In the genomic region with DNA sequence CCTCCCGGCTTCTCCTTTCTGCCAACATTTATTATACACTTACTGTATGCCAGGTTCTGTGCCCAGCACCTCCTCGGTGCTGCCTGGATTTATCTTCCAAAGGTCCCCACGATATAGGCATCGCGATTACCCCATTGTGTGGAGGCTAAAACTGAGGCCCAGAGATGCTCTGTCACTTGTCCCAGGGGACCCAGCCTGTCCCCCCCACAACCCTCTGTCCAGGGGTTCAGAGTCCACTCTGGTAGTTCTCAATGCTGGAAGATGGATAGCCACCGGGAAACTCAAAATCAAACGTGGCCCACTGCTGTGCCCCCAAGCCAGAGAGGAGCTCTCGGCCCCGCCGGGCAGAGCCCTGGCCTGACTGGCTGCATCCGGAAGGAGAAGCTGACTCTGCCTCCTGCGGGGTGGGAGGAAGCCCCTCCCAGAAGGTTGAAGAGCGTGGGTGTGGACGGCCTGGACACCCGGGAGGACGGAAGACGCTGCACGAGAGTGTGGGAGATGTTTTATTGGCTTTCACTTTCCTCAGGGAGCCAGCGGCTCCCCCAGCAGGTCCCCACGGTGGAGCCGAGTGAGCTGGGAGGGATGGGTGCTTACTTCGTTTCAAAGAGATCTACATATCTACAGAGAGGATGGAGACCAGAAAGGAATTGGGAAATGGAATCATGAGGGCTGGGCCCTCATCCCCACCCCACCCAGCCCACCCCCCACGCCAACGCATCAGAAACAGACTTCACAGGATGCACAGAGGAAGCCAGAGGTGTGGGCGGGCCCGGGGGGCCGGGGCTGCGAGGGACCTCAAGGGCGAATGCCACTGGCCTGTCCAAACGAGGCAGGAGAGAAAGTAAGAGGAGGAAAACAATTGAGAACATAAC, we compare ENCODE assay signal across 20 cellular contexts. TPM values are rescaled to one million over a fixed set of nuclear protein-coding genes. Genes with fewer than 3 reads are reported as not detected.
DNase-seq lines count a peak whose midpoint lies in the region; ATAC-seq and TF ChIP-seq lines count a peak whose summit lies in the region.
"Had no signal": no experiment of that assay in that cellular context is flagged by ENCODE, and none has a peak within 500 bp of the region (broad histone marks: within the 10 kb centered on the region; RNA-seq: fewer than 3 reads in every experiment).

No MANE protein-coding gene starts in this region.

- H3K79me2 ChIP-seq in mesendoderm (ENCODE audit: control insufficient read depth, insufficient read depth, low read length) = no peaks in the 10 kb centered on the region

- H2BK120ac ChIP-seq in mesendoderm (ENCODE audit: low read depth, low read length) = no peak overlapping the region

- no peak for TF ChIP-seq CTCF in brain microvascular endothelial cell (IDR thresholded peaks at IDR 0.05; ENCODE audit: low read depth, low read length, missing control alignments)
- TF ChIP-seq CTCF in upper lobe of right lung (IDR thresholded peaks at IDR 0.05) = no peak

- no peaks in the 10 kb centered on the region for H3K79me1 ChIP-seq in mesendoderm (ENCODE audit: low read length)

- H3K4ac ChIP-seq in mesendoderm (ENCODE audit: low read depth, low read length) = no peak overlapping the region

- no peak overlapping the region for H2BK15ac ChIP-seq in mesendoderm (replicated peaks; ENCODE audit: low read depth)

- H3K23ac ChIP-seq in mesendoderm (ENCODE audit: low read length) = no peak overlapping the region

- in situ Hi-C loops in brain microvascular endothelial cell (cut with HindIII; ENCODE audit: low pct_ligation_motif_present, low sequenced_read_pairs) = no loop called here

- H2BK5ac ChIP-seq in mesendoderm (ENCODE audit: low read length) = no peak overlapping the region

- H3K27ac ChIP-seq in brain microvascular endothelial cell (no peak overlapping the region), upper lobe of right lung (no peak overlapping the region), mesendoderm (ENCODE audit: low read depth, low read length) (no peak overlapping the region)
- H3K27ac ChIP-seq: HL-60, KMS-11 had no signal

- H3K56ac ChIP-seq in mesendoderm (ENCODE audit: low read length) = no peak overlapping the region

- no peak overlapping the region for H4K5ac ChIP-seq in mesendoderm (ENCODE audit: low read length)

- no peak overlapping the region for H3K9ac ChIP-seq in mesendoderm (ENCODE audit: low read length)
- H3K9ac ChIP-seq: KMS-11 had no signal

- no peak overlapping the region for H4K8ac ChIP-seq in mesendoderm (ENCODE audit: low read depth, low read length)

- H3K4me3 ChIP-seq in brain microvascular endothelial cell (ENCODE audit: low read depth, low read length) = no peak overlapping the region
- H3K4me3 ChIP-seq in upper lobe of right lung = no peak overlapping the region
- H3K4me3 ChIP-seq in mesendoderm (ENCODE audit: low read length) = no peak overlapping the region
- H3K4me3 ChIP-seq: body of pancreas had no signal

- H3K27me3 ChIP-seq in brain microvascular endothelial cell (replicated peaks) = no peaks in the 10 kb centered on the region
- peaks cover 8% of the 10 kb centered on the region for H3K27me3 ChIP-seq in upper lobe of right lung
- no peaks in the 10 kb centered on the region for H3K27me3 ChIP-seq in mesendoderm (ENCODE audit: insufficient read depth, low read length, poor library complexity)
- H3K27me3 ChIP-seq: body of pancreas had no signal

- intact Hi-C loops in Right ventricle myocardium inferior (cut with DNase I) = no loop called here
- intact Hi-C loops in cardiac septum (cut with DNase I) = no loop called here
- intact Hi-C loops in upper lobe of right lung (cut with DNase I) = no loop called here

- H3K4me1 ChIP-seq in upper lobe of right lung = peaks cover 19% of the 10 kb centered on the region
- H3K4me1 ChIP-seq in mesendoderm (ENCODE audit: control insufficient read depth, low read depth, low read length) = peaks cover 2% of the 10 kb centered on the region
- H3K4me1 ChIP-seq: body of pancreas had no signal

- peak; percentile 51 for DNase-seq in Right ventricle myocardium inferior (ENCODE audit: missing footprints)
- no peak for DNase-seq in cardiac septum (ENCODE audit: low spot score)
- peak; percentile 11 for DNase-seq in brain microvascular endothelial cell
- peak; percentile 59 for DNase-seq in left kidney (ENCODE audit: low read depth, low spot score)
- no peak for DNase-seq in upper lobe of right lung
- no peak for DNase-seq in activated naive CD4-positive, alpha-beta T cell (lab: John Stamatoyannopoulos, UW)
- DNase-seq in stimulated activated CD4-positive, alpha-beta T cell treated with anti-CD3 and anti-CD28 coated beads, Interleukin-12 subunit alpha, Interleukin-12 subunit beta, amount 100 ng/mL, for 4 hours = no peak
- DNase-seq in mesendoderm = no peak
- DNase-seq: body of pancreas; effector CD8-positive, alpha-beta T cell; foreskin fibroblast; GDM1; midbrain had no signal

- H3K4me2 ChIP-seq in mesendoderm (ENCODE audit: low read length) = no peak overlapping the region
- H3K4me2 ChIP-seq: KMS-11 had no signal

- no peak overlapping the region for H2AK5ac ChIP-seq in mesendoderm (ENCODE audit: low read length)

- no peaks in the 10 kb centered on the region for H3K9me3 ChIP-seq in upper lobe of right lung
- H3K9me3 ChIP-seq: body of pancreas had no signal

- H3K18ac ChIP-seq in mesendoderm (ENCODE audit: low read length) = no peak overlapping the region

- WGBS in mesendoderm (ENCODE audit: extremely low coverage, insufficient coverage, low lambda C conversion rate) = no CpG with 5 or more reads among the region's 30 CpGs

- H3K36me3 ChIP-seq in brain microvascular endothelial cell (replicated peaks) = no peaks in the 10 kb centered on the region
- H3K36me3 ChIP-seq in upper lobe of right lung = no peaks in the 10 kb centered on the region
- H3K36me3 ChIP-seq in mesendoderm (ENCODE audit: control insufficient read depth, insufficient read depth, low read length) = no peaks in the 10 kb centered on the region

- ATAC-seq in Right ventricle myocardium inferior (no peak), upper lobe of right lung (peak; percentile 41)
- ATAC-seq: body of pancreas, SK-N-SH treated with all-trans-retinoic acid at 6 μM for 48 hours had no signal

RNA-seq across cellular contexts. Expression of gene FAM163B, which starts 32.4 kb away (rescaled TPM):
- total RNA-seq in Right ventricle myocardium inferior (0.22 TPM), cardiac septum (not detected), upper lobe of right lung (not detected)
- 0.14 TPM for polyA plus RNA-seq in mesendoderm (2013, experiment 1 of 2)
- polyA plus RNA-seq in mesendoderm (2013, experiment 2 of 2) = 0.13 TPM
- total RNA-seq: A673, posterior vena cava had no signal

RNA-seq across cellular contexts. Expression of gene ADAMTSL2, which starts 42.3 kb away (rescaled TPM):
- total RNA-seq in Right ventricle myocardium inferior = 9.5 TPM
- 9.6 TPM for total RNA-seq in cardiac septum
- total RNA-seq in upper lobe of right lung = 17.4 TPM
- 0.32 TPM for polyA plus RNA-seq in mesendoderm (2013, experiment 1 of 2)
- polyA plus RNA-seq in mesendoderm (2013, experiment 2 of 2) = 0.29 TPM

RNA-seq across cellular contexts. Expression of gene MYMK, which starts 52.1 kb away (rescaled TPM):
- not detected for total RNA-seq in Right ventricle myocardium inferior
- not detected for total RNA-seq in cardiac septum
- not detected for total RNA-seq in upper lobe of right lung
- not detected for polyA plus RNA-seq in mesendoderm (2013, experiment 1 of 2)
- polyA plus RNA-seq in mesendoderm (2013, experiment 2 of 2) = 0.08 TPM
- total RNA-seq: A673, body of pancreas, OCI-LY7, posterior vena cava, temporal lobe had no signal

RNA-seq across cellular contexts. Expression of gene DBH, which starts 59.3 kb away (rescaled TPM):
- total RNA-seq in Right ventricle myocardium inferior (not detected), cardiac septum (not detected), upper lobe of right lung (not detected)
- polyA plus RNA-seq in mesendoderm (2013, experiment 1 of 2) = 0.03 TPM
- not detected for polyA plus RNA-seq in mesendoderm (2013, experiment 2 of 2)
- total RNA-seq: A673, body of pancreas, OCI-LY7, posterior vena cava, temporal lobe had no signal

Comparison
In these comparisons a context has a peak if more than half of its experiments do, and no peak if none do; other contexts are left out.
1. DNase-seq: peak in Right ventricle myocardium inferior (single experiment), brain microvascular endothelial cell (single experiment) and left kidney (single experiment); none in cardiac septum (single experiment), upper lobe of right lung (single experiment), activated naive CD4-positive, alpha-beta T cell (0 of 4), stimulated activated CD4-positive, alpha-beta T cell treated with anti-CD3 and anti-CD28 coated beads, Interleukin-12 subunit alpha, Interleukin-12 subunit beta, amount 100 ng/mL, for 4 hours (single experiment) and mesendoderm (single experiment).